In genomic region chr17:50619489-50619888, GRCh38 we compare ENCODE assay signal across 22 cellular contexts. TPM values are rescaled to one million over a fixed set of nuclear protein-coding genes. Genes with fewer than 3 reads are reported as not detected.
"Had no signal": no experiment of that assay in that cellular context is flagged by ENCODE, and none has a peak within 500 bp of the region (broad histone marks: within the 10 kb centered on the region; RNA-seq: fewer than 3 reads in every experiment).

No MANE protein-coding gene starts in this region.

- H3K9me3 ChIP-seq: heart right ventricle, right atrium auricular region, tibial artery, uterus had no signal

- H3K36me3 ChIP-seq: brain microvascular endothelial cell, heart right ventricle, right atrium auricular region, tibial artery, uterus had no signal

- H3K27ac Mint-ChIP-seq: activated CD4-positive, alpha-beta memory T cell treated with anti-CD3 and anti-CD28 coated beads, Interleukin-2, amount 10 ng/mL, durations not matched to agents 7 days and 5 days; activated CD4-positive, alpha-beta T cell treated with anti-CD3 and anti-CD28 coated beads for 36 hours; progenitor cell of endocrine pancreas; stimulated activated naive B cell treated with anti-CD40 and anti-IgM and Interleukin-4, amounts not matched to agents 10 μg/mL and 1 μg/mL and 100 μg/mL, for 72 hours had no signal

- H3K27me3 ChIP-seq: brain microvascular endothelial cell, right atrium auricular region, uterus had no signal

- H3K4me1 Mint-ChIP-seq: activated CD4-positive, alpha-beta T cell treated with anti-CD3 and anti-CD28 coated beads for 36 hours had no signal

- H3K4me1 ChIP-seq: right atrium auricular region, tibial artery, uterus had no signal

- DNase-seq: activated CD4-positive, alpha-beta memory T cell treated with anti-CD3 and anti-CD28 coated beads, Interleukin-2, amount 10 ng/mL, durations not matched to agents 7 days and 5 days; activated CD4-positive, alpha-beta T cell treated with anti-CD3 and anti-CD28 coated beads for 36 hours; activated effector memory CD4-positive, alpha-beta T cell treated with anti-CD3 and anti-CD28 coated beads, Interleukin-2, amount 50 U/mL, for 16 hours; activated T-cell treated with anti-CD3 and anti-CD28 coated beads, Interleukin-2, amount 50 U/mL, for 48 hours; brain microvascular endothelial cell; heart right ventricle; left cardiac atrium; naive thymus-derived CD8-positive, alpha-beta T cell; stimulated activated CD4-positive, alpha-beta T cell treated with anti-CD3 and anti-CD28 coated beads, Interleukin-15, amount 100 ng/mL, for 24 hours; stimulated activated CD4-positive, alpha-beta T cell treated with anti-CD3 and anti-CD28 coated beads, Interleukin-4, amount 100 ng/mL, for 1 hour; stimulated activated naive B cell treated with anti-CD40 and anti-IgM and Interleukin-4, amounts not matched to agents 10 μg/mL and 1 μg/mL and 100 μg/mL, for 72 hours; tibial artery; uterus had no signal

- H3K4me3 ChIP-seq: heart right ventricle, lung, right atrium auricular region, skin epidermis, tibial artery, uterus had no signal

- H3K27me3 Mint-ChIP-seq: activated CD4-positive, alpha-beta T cell treated with anti-CD3 and anti-CD28 coated beads for 36 hours had no signal

- H3K27ac ChIP-seq: brain microvascular endothelial cell, heart right ventricle, right atrium auricular region, skin epidermis, tibial artery, uterus had no signal

- H3K4me3 Mint-ChIP-seq: activated CD4-positive, alpha-beta memory T cell treated with anti-CD3 and anti-CD28 coated beads, Interleukin-2, amount 10 ng/mL, durations not matched to agents 7 days and 5 days; activated CD4-positive, alpha-beta T cell treated with anti-CD3 and anti-CD28 coated beads for 36 hours; naive thymus-derived CD8-positive, alpha-beta T cell; stimulated activated naive B cell treated with anti-CD40 and anti-IgM and Interleukin-4, amounts not matched to agents 10 μg/mL and 1 μg/mL and 100 μg/mL, for 72 hours had no signal

- ATAC-seq: activated CD4-positive, alpha-beta T cell treated with anti-CD3 and anti-CD28 coated beads for 36 hours; activated naive CD4-positive, alpha-beta T cell treated with anti-CD3 and anti-CD28 coated beads, Interleukin-2, amount 50 U/mL, for 72 hours; naive thymus-derived CD8-positive, alpha-beta T cell; stimulated activated naive B cell treated with anti-CD40 and anti-IgM and Interleukin-4, amounts not matched to agents 10 μg/mL and 1 μg/mL and 100 μg/mL, for 72 hours had no signal

- H3K36me3 Mint-ChIP-seq: activated naive CD4-positive, alpha-beta T cell treated with anti-CD3 and anti-CD28 coated beads, Interleukin-2, amount 50 U/mL, for 72 hours; naive thymus-derived CD8-positive, alpha-beta T cell; stimulated activated naive B cell treated with anti-CD40 and anti-IgM and Interleukin-4, amounts not matched to agents 10 μg/mL and 1 μg/mL and 100 μg/mL, for 72 hours had no signal

- H3K9me3 Mint-ChIP-seq: activated CD4-positive, alpha-beta memory T cell treated with anti-CD3 and anti-CD28 coated beads, Interleukin-2, amount 10 ng/mL, durations not matched to agents 7 days and 5 days; activated naive CD4-positive, alpha-beta T cell treated with anti-CD3 and anti-CD28 coated beads, Interleukin-2, amount 50 U/mL, for 72 hours; naive thymus-derived CD8-positive, alpha-beta T cell; stimulated activated naive B cell treated with anti-CD40 and anti-IgM and Interleukin-4, amounts not matched to agents 10 μg/mL and 1 μg/mL and 100 μg/mL, for 72 hours had no signal

RNA-seq across cellular contexts. Expression of gene ABCC3, which starts 15.2 kb away (rescaled TPM):
- total RNA-seq: activated CD4-positive, alpha-beta T cell treated with anti-CD3 and anti-CD28 coated beads for 36 hours; activated naive CD4-positive, alpha-beta T cell treated with anti-CD3 and anti-CD28 coated beads, Interleukin-2, amount 50 U/mL, for 72 hours; frontal cortex; T-helper 1 cell treated with Interleukin-12 subunit alpha and Interleukin-12 subunit beta and Interleukin-4 antibody, amounts not matched to agents 30 ng/mL and 1 ng/mL, for 36 hours had no signal
- polyA plus RNA-seq: naive thymus-derived CD8-positive, alpha-beta T cell had no signal

RNA-seq across cellular contexts. Expression of gene CACNA1G, which starts 59.0 kb away (rescaled TPM):
- total RNA-seq: activated CD4-positive, alpha-beta memory T cell treated with anti-CD3 and anti-CD28 coated beads, Interleukin-2, amount 10 ng/mL, durations not matched to agents 7 days and 5 days; activated CD4-positive, alpha-beta T cell treated with anti-CD3 and anti-CD28 coated beads for 36 hours; dermis microvascular lymphatic vessel endothelial cell; epithelial cell of proximal tubule; T-helper 1 cell treated with Interleukin-12 subunit alpha and Interleukin-12 subunit beta and Interleukin-4 antibody, amounts not matched to agents 30 ng/mL and 1 ng/mL, for 36 hours had no signal
- polyA plus RNA-seq: naive thymus-derived CD8-positive, alpha-beta T cell had no signal
